ENCODE assay signal across 1 cellular context in the genomic region with DNA sequence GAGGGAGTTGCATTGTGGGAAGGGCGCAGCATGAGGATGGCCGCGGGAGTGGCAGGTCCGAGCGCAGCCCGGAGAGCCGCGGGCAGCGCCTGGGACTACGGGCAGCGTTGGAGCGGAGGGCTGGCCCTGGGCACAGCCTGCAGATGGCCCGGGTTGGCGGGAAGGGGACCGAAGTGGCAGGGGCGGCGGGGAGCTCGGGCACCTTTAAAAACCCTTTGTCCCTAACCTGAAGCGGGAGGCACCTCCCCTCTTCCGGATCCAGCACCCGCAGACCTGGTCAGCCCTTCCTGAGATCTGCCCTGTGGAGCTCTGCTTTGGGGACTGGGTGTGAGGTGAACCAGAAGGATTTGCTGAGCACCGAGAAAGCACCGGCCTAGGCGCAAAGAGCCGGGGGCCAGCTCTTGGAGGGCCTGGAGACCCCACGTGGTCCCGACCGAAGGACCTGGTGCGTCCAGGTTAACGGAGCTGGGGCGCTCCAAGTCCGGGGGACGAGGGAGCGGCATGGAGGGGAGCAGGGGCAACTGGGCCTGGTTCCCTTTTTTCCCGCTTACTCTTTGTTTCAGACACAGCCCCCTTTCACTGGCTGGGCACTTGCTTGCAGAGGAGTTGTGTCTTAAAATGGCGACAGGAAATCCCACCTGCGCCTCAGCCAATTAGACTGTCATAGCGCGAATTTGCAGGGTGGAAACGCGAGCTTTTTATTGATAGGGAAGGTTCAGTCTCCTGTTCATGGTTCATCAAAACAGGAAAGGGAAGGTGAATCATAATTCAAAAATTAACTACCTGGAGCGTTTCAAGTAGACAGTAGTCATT.
TF ChIP-seq lines count a peak whose summit lies in the region.

No MANE protein-coding gene starts in this region.

TF ChIP-seq in IMR-90, 13 proteins besides CTCF, POLR2A, EP300 and RAD21:
- TF ChIP-seq CHD1 (IDR thresholded peaks at IDR 0.05; ENCODE audit: low read depth, low read length) (no peak), SMC3 (IDR thresholded peaks at IDR 0.05; ENCODE audit: low read depth, low read length) (no peak), RCOR1 (IDR thresholded peaks at IDR 0.05; ENCODE audit: insufficient replicate concordance, low read length) (no peak), MAZ (IDR thresholded peaks at IDR 0.05; ENCODE audit: borderline replicate concordance, low read depth, low read length) (no peak), FOS (IDR thresholded peaks at IDR 0.05; ENCODE audit: low read depth, low read length) (no peak), NFE2L2 (IDR thresholded peaks at IDR 0.05; ENCODE audit: low read depth, low read length) (no peak), RFX5 (IDR thresholded peaks at IDR 0.05; ENCODE audit: low read depth, low read length) (no peak), MAFK (IDR thresholded peaks at IDR 0.05; ENCODE audit: low read depth, low read length) (no peak), USF2 (IDR thresholded peaks at IDR 0.05; ENCODE audit: low read depth, low read length) (no peak), CEBPB (IDR thresholded peaks at IDR 0.05; ENCODE audit: low read depth, low read length) (no peak), BHLHE40 (IDR thresholded peaks at IDR 0.05; ENCODE audit: low read depth, low read length) (no peak), MXI1 (IDR thresholded peaks at IDR 0.05; ENCODE audit: borderline replicate concordance, low read depth, low read length) (no peak)
- TF ChIP-seq, protein P1, sequence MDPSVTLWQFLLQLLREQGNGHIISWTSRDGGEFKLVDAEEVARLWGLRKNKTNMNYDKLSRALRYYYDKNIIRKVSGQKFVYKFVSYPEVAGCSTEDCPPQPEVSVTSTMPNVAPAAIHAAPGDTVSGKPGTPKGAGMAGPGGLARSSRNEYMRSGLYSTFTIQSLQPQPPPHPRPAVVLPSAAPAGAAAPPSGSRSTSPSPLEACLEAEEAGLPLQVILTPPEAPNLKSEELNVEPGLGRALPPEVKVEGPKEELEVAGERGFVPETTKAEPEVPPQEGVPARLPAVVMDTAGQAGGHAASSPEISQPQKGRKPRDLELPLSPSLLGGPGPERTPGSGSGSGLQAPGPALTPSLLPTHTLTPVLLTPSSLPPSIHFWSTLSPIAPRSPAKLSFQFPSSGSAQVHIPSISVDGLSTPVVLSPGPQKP (IDR thresholded peaks at IDR 0.05; ENCODE audit: borderline replicate concordance, low read depth, low read length), result no peak
